8 cellular contexts compared by ENCODE assay signal in genomic region chr2:198309673-198310280, GRCh38.
DNase-seq lines count a peak whose midpoint lies in the region; ATAC-seq, FAIRE-seq and TF ChIP-seq lines count a peak whose summit lies in the region.

No MANE protein-coding gene starts in this region.

- peak; percentile 61 for DNase-seq in NCI-H2227 (lab: John Stamatoyannopoulos, UW; ENCODE audit: unreplicated experiment)
- no peak for DNase-seq in NCI-H2227 treated with DMSO at 0.1 percent for 48 hours (lab: John Stamatoyannopoulos, UW)
- DNase-seq in NCI-H526 treated with DMSO at 0.1 percent for 48 hours (lab: John Stamatoyannopoulos, UW) = peak; percentile 50
- peak; percentile 18 to 30 for DNase-seq in activated CD8-positive, alpha-beta memory T cell treated with anti-CD3 and anti-CD28 coated beads for 4 hours (ENCODE audit: low read depth in 2 of 2)
- DNase-seq in esophagus squamous epithelium (lab: John Stamatoyannopoulos, UW) = no peak
- DNase-seq in pancreas = peak in 1 of 6 donors; percentile 46

- WGBS in esophagus squamous epithelium, 2 donors = 4 to 7% methylated on average over 8 of the region's 8 CpGs
- WGBS in pancreas, 2 donors = 14 to 18% methylated on average over 8 of the region's 8 CpGs

- intact Hi-C loops in esophagus squamous epithelium (cut with DNase I) = no loop called here
- intact Hi-C loops in pancreas (cut with DNase I) = loop anchor here in 2 of 3 donors (5.0 to 10.0 kb wide), 2 partner anchors 1175 to 1428 kb away; no protein-coding TSS in a partner anchor

- FAIRE-seq in pancreas (lab: Jason Lieb, UNC) = peak; percentile 87

- H3K4me1 ChIP-seq in esophagus squamous epithelium (peaks cover 0 to 3% (median 0%) of the 10 kb centered on the region in 3 donors), pancreas (no peaks in the 10 kb centered on the region)

- H3K27ac ChIP-seq in esophagus squamous epithelium = no peak overlapping the region
- H3K27ac ChIP-seq in pancreas = no peak overlapping the region

- no peak overlapping the region for H3K4me3 ChIP-seq in esophagus squamous epithelium
- H3K4me3 ChIP-seq in pancreas = no peak overlapping the region

- H3K27me3 ChIP-seq in esophagus squamous epithelium (peaks cover 0 to 44% (median 0%) of the 10 kb centered on the region in 4 donors), pancreas (peaks cover 0 to 5% (median 0%) of the 10 kb centered on the region in 4 donors)

- H3K36me3 ChIP-seq in esophagus squamous epithelium = no peaks in the 10 kb centered on the region
- no peaks in the 10 kb centered on the region for H3K36me3 ChIP-seq in pancreas

- no peak for TF ChIP-seq POLR2A in esophagus squamous epithelium (IDR thresholded peaks at IDR 0.05)

- H3K9me3 ChIP-seq in esophagus squamous epithelium = no peaks in the 10 kb centered on the region
- H3K9me3 ChIP-seq in pancreas = no peaks in the 10 kb centered on the region

- ATAC-seq in HG02884 (IDR thresholded peaks at IDR 0.05; ENCODE audit: unreplicated experiment) = peak; percentile 58
- ATAC-seq in pancreas = peak; percentile 61 to 73 (median 70)
- ATAC-seq in GM21526 (IDR thresholded peaks at IDR 0.05; ENCODE audit: low FRiP score, unreplicated experiment) = no peak

- peak; percentile 45 to 80 (median 60) for TF ChIP-seq CTCF in esophagus squamous epithelium (IDR thresholded peaks at IDR 0.05)
- peak; percentile 48 to 86 (median 76) for TF ChIP-seq CTCF in pancreas (IDR thresholded peaks at IDR 0.05)

Comparison
In these comparisons a context has a peak if more than half of its experiments do, and no peak if none do; other contexts are left out.
1. DNase-seq: peak in NCI-H2227 (single experiment), NCI-H526 treated with DMSO at 0.1 percent for 48 hours (single experiment) and activated CD8-positive, alpha-beta memory T cell treated with anti-CD3 and anti-CD28 coated beads for 4 hours (2 of 2); none in NCI-H2227 treated with DMSO at 0.1 percent for 48 hours (single experiment) and esophagus squamous epithelium (single experiment).